Comparison of ENCODE assay signal across 2 cellular contexts in genomic region chr20:38616457-38616856, GRCh38.
TF ChIP-seq lines count a peak whose summit lies in the region.

No MANE protein-coding gene starts in this region.

TF ChIP-seq in HepG2, 621 proteins besides CTCF, POLR2A, EP300 and RAD21:
- no peak for TF ChIP-seq ZBTB46 (CRISPR knock-in tag; IDR thresholded peaks at IDR 0.05; ENCODE audit: borderline replicate concordance)
- TF ChIP-seq PAWR (CRISPR knock-in tag; IDR thresholded peaks at IDR 0.05; ENCODE audit: borderline replicate concordance) = no peak
- peak; percentile 22; the same call in 1 of the 2 replicates for TF ChIP-seq ZMYM3 (CRISPR knock-in tag; IDR thresholded peaks at IDR 0.05)
- no peak for TF ChIP-seq POGZ (CRISPR knock-in tag; IDR thresholded peaks at IDR 0.05)
- peak; percentile 84 for TF ChIP-seq ZNF629 (CRISPR knock-in tag; conservative IDR thresholded peaks at IDR 0.05)

TF ChIP-seq in K562, 482 proteins besides CTCF, POLR2A, EP300 and RAD21:
- TF ChIP-seq HNRNPH1 (optimal IDR thresholded peaks at IDR 0.05; ENCODE audit: low read depth, low read length) (no peak), RBM25 (IDR thresholded peaks at IDR 0.05; ENCODE audit: low read depth, low read length, severe bottlenecking) (peak; percentile 79), ZSCAN29 (IDR thresholded peaks at IDR 0.05) (no peak)
